In genomic region chr5:68502531-68502930, GRCh38 we compare ENCODE assay signal across 32 cellular contexts.
"Had no signal": no experiment of that assay in that cellular context is flagged by ENCODE, and none has a peak within 500 bp of the region (broad histone marks: within the 10 kb centered on the region; RNA-seq: fewer than 3 reads in every experiment).

No MANE protein-coding gene starts in this region.

- H3K4me3 ChIP-seq: cardiac muscle cell had no signal

- H3K27me3 ChIP-seq: cardiac muscle cell had no signal

- H3K36me3 ChIP-seq: cardiac muscle cell, WERI-Rb-1 had no signal

- DNase-seq: activated CD4-positive, alpha-beta memory T cell treated with anti-CD3 and anti-CD28 coated beads, Interleukin-2, amount 10 ng/mL, durations not matched to agents 7 days and 5 days; activated CD4-positive, alpha-beta T cell treated with anti-CD3 and anti-CD28 coated beads for 1 hour; activated CD4-positive, alpha-beta T cell treated with anti-CD3 and anti-CD28 coated beads for 48 hours; activated CD4-positive, CD25-positive, alpha-beta regulatory T cell; activated CD8-positive, alpha-beta memory T cell treated with anti-CD3 and anti-CD28 coated beads for 24 hours; activated CD8-positive, alpha-beta memory T cell treated with anti-CD3 and anti-CD28 coated beads, Interleukin-2, amount 10 ng/mL, durations not matched to agents 7 days and 5 days; activated CD8-positive, alpha-beta memory T cell treated with anti-CD3 and anti-CD28 coated beads, Interleukin-2, amount 50 U/mL, for 48 hours; activated effector memory CD4-positive, alpha-beta T cell treated with Interleukin-2 at 50 U/mL for 16 hours; activated naive CD4-positive, alpha-beta T cell treated with anti-CD3 and anti-CD28 coated beads, Interleukin-2, amount 10 ng/mL, durations not matched to agents 7 days and 5 days; activated naive CD8-positive, alpha-beta T cell treated with anti-CD3 and anti-CD28 coated beads, Interleukin-2, amount 50 U/mL, for 24 hours; activated T-cell treated with anti-CD3 and anti-CD28 coated beads, Interleukin-2, amount 50 U/mL, for 48 hours; anterior cingulate cortex; Kasumi-1; MM.1S; MV-4-11; NCI-H1092 treated with DMSO at 0.1 percent for 48 hours; NCI-H1417; NCI-H146; NCI-H187 treated with DMSO at 0.1 percent for 48 hours; NCI-H2081; NCI-H2227 treated with DMSO at 0.1 percent for 48 hours; NCI-H446; NCI-H510A treated with DMSO at 0.1 percent for 48 hours; NK-92 treated with Interleukin-12 subunit alpha and Interleukin-12 subunit beta, amount 100 ng/mL, for 24 hours; OCI-M1; Right ventricle myocardium superior; SW 1271; T-helper 1 cell; T-helper 2 cell; T-helper 9 cell; WERI-Rb-1 had no signal

- H3K27ac ChIP-seq: cardiac muscle cell, WERI-Rb-1 had no signal
